In genomic region chr22:20594486-20594885, GRCh38 we compare ENCODE assay signal across 7 cellular contexts.
DNase-seq lines count a peak whose midpoint lies in the region; ATAC-seq, FAIRE-seq and TF ChIP-seq lines count a peak whose summit lies in the region.
"Not testable (repeated sequence)": the region's sequence is repeated elsewhere in the genome, so short reads cannot be mapped to it uniquely, and the experiment has no call there.

No MANE protein-coding gene starts in this region.

- not testable (repeated sequence) for ATAC-seq in RWPE2 (ENCODE audit: low read depth); T-helper 17 cell; K562; effector memory CD8-positive, alpha-beta T cell (replicated peaks); stimulated activated effector memory CD8-positive, alpha-beta T cell treated with anti-CD3 and anti-CD28 coated beads, Interleukin-12 subunit alpha, Interleukin-12 subunit beta, amount 100 ng/mL, for 72 hours

- TF ChIP-seq EP300 in K562 (IDR thresholded peaks at IDR 0.05; ENCODE audit: low read length), result not testable (repeated sequence)

- POLR2A ChIA-PET in HEK293 (lab: Yijun Ruan, JAX), result not testable (repeated sequence)
- POLR2A ChIA-PET in activated CD4-positive, alpha-beta T cell treated with anti-CD3 and anti-CD28 coated beads, Interleukin-2, amount 10 ng/mL, durations not matched to agents 7 days and 5 days (lab: Charles Lee), result interaction anchor here (0.6 kb wide), 1 partner anchor 31 kb away, joined by 3 read pairs; no protein-coding TSS in a partner anchor
- POLR2A ChIA-PET in K562 (lab: Yijun Ruan, JAX), result interaction anchor here (0.6 to 8.8 kb wide), 9 partner anchors 9 to 1637 kb away, joined by 3 to 96 read pairs (median 3); no protein-coding TSS in a partner anchor

- H3K9ac ChIP-seq in K562 (ENCODE audit: insufficient read depth in 1 of 2, low read depth in 2 of 2, low read length in 2 of 2), result not testable (repeated sequence)

- not testable (repeated sequence) for H3K27me3 Mint-ChIP-seq in T-helper 17 cell; activated CD4-positive, alpha-beta T cell treated with anti-CD3 and anti-CD28 coated beads, Interleukin-2, amount 10 ng/mL, durations not matched to agents 7 days and 5 days; effector memory CD8-positive, alpha-beta T cell

- not testable (repeated sequence) for H3K4me2 ChIP-seq in K562 (ENCODE audit: insufficient read depth, low read length)

- TF ChIP-seq RAD21 in K562 (CRISPR knock-in tag; conservative IDR thresholded peaks at IDR 0.05 in 1 of 2, IDR thresholded peaks at IDR 0.05 in 1 of 2), result not testable (repeated sequence)

- not testable (repeated sequence) for H3K36me3 Mint-ChIP-seq in T-helper 17 cell (ENCODE audit: low read depth); activated CD4-positive, alpha-beta T cell treated with anti-CD3 and anti-CD28 coated beads, Interleukin-2, amount 10 ng/mL, durations not matched to agents 7 days and 5 days (ENCODE audit: low read depth); effector memory CD8-positive, alpha-beta T cell (ENCODE audit: insufficient read depth)
- H3K36me3 Mint-ChIP-seq in stimulated activated effector memory CD8-positive, alpha-beta T cell treated with anti-CD3 and anti-CD28 coated beads, Interleukin-12 subunit alpha, Interleukin-12 subunit beta, amount 100 ng/mL, for 72 hours, result peaks cover 13% of the 10 kb centered on the region

- not testable (repeated sequence) for H3K4me3 ChIP-seq in HEK293 (ENCODE audit: low read depth, low read length); RWPE2 (ENCODE audit: severe bottlenecking); K562

- DNase-seq in RWPE2 (ENCODE audit: low spot score), result peak; percentile 2
- not testable (repeated sequence) for DNase-seq in T-helper 17 cell; activated CD4-positive, alpha-beta T cell treated with anti-CD3 and anti-CD28 coated beads, Interleukin-2, amount 10 ng/mL, durations not matched to agents 7 days and 5 days; K562 (ENCODE audit: extremely low read depth in 1 of 4, low spot score in 3 of 4); effector memory CD8-positive, alpha-beta T cell; stimulated activated effector memory CD8-positive, alpha-beta T cell treated with anti-CD3 and anti-CD28 coated beads, Interleukin-12 subunit alpha, Interleukin-12 subunit beta, amount 100 ng/mL, for 72 hours (ENCODE audit: low spot score in 2 of 2)

- not testable (repeated sequence) for H3K79me2 ChIP-seq in K562 (ENCODE audit: control insufficient read depth, insufficient read depth, low read length)

- peak overlapping the region; percentile 68 for H3K27ac Mint-ChIP-seq in T-helper 17 cell
- peak overlapping the region; percentile 60 for H3K27ac Mint-ChIP-seq in activated CD4-positive, alpha-beta T cell treated with anti-CD3 and anti-CD28 coated beads, Interleukin-2, amount 10 ng/mL, durations not matched to agents 7 days and 5 days
- H3K27ac Mint-ChIP-seq in effector memory CD8-positive, alpha-beta T cell, result peak overlapping the region; percentile 45 to 80
- peak overlapping the region; percentile 50 for H3K27ac Mint-ChIP-seq in stimulated activated effector memory CD8-positive, alpha-beta T cell treated with anti-CD3 and anti-CD28 coated beads, Interleukin-12 subunit alpha, Interleukin-12 subunit beta, amount 100 ng/mL, for 72 hours

- not testable (repeated sequence) for H3K9me3 ChIP-seq in HEK293 (ENCODE audit: control insufficient read depth, insufficient read depth, low read depth, low read length); RWPE2 (ENCODE audit: severe bottlenecking); T-helper 17 cell (ENCODE audit: control insufficient read depth, low read length, poor library complexity, severe bottlenecking); K562 (replicated peaks; ENCODE audit: control insufficient read depth, insufficient read depth, low read depth, low read length)

- peaks cover 21% of the 10 kb centered on the region; the same call in 1 of the 2 replicates for H4K20me1 ChIP-seq in K562 (replicated peaks; ENCODE audit: control insufficient read depth, insufficient read depth, low read length)

- CTCF ChIA-PET in HEK293 (lab: Yijun Ruan, JAX), result interaction anchor here (0.6 to 2.2 kb wide), 4 partner anchors 23 to 156 kb away, joined by 3 to 9 read pairs (median 4); no protein-coding TSS in a partner anchor
- CTCF ChIA-PET in activated CD4-positive, alpha-beta T cell treated with anti-CD3 and anti-CD28 coated beads, Interleukin-2, amount 10 ng/mL, durations not matched to agents 7 days and 5 days (lab: Charles Lee); K562 (lab: Yijun Ruan, JAX; ENCODE audit: low intra/inter-chr PET ratio): not testable (repeated sequence)

- not testable (repeated sequence) for TF ChIP-seq CTCF in HEK293 (tag by site-specific recombination; IDR thresholded peaks at IDR 0.05); RWPE2 (IDR thresholded peaks at IDR 0.05; ENCODE audit: poor library complexity, severe bottlenecking); K562 (IDR thresholded peaks at IDR 0.05 in 2 of 3, conservative IDR thresholded peaks at IDR 0.05 in 1 of 3; ENCODE audit: insufficient read depth in 2 of 3, low read depth in 1 of 3, low read length in 3 of 3)

- not testable (repeated sequence) for H2AFZ ChIP-seq in K562 (ENCODE audit: low read depth, low read length)

- H3K4me1 ChIP-seq in HEK293 (ENCODE audit: control insufficient read depth, insufficient read depth, low read length); RWPE2 (ENCODE audit: insufficient read depth, poor library complexity, severe bottlenecking): not testable (repeated sequence)
- peaks cover 0 to 15% of the 10 kb centered on the region in 2 experiments; a peak in 2 of 5 replicates for H3K4me1 ChIP-seq in K562 (replicated peaks in 1 of 2; ENCODE audit: control insufficient read depth in 2 of 2, insufficient read depth in 2 of 2, low read length in 2 of 2)

- not testable (repeated sequence) for H3K36me3 ChIP-seq in HEK293 (ENCODE audit: control insufficient read depth in 2 of 2, insufficient read depth in 1 of 2, low read length in 2 of 2); RWPE2 (ENCODE audit: low read depth); K562 (ENCODE audit: control insufficient read depth, insufficient read depth, low read length)

- H3K4me1 Mint-ChIP-seq in T-helper 17 cell, result peaks cover 10% of the 10 kb centered on the region
- not testable (repeated sequence) for H3K4me1 Mint-ChIP-seq in activated CD4-positive, alpha-beta T cell treated with anti-CD3 and anti-CD28 coated beads, Interleukin-2, amount 10 ng/mL, durations not matched to agents 7 days and 5 days
- peaks cover 2 to 13% of the 10 kb centered on the region in 2 donors for H3K4me1 Mint-ChIP-seq in effector memory CD8-positive, alpha-beta T cell (ENCODE audit: low read depth in 2 of 2)
- peaks cover 14% of the 10 kb centered on the region for H3K4me1 Mint-ChIP-seq in stimulated activated effector memory CD8-positive, alpha-beta T cell treated with anti-CD3 and anti-CD28 coated beads, Interleukin-12 subunit alpha, Interleukin-12 subunit beta, amount 100 ng/mL, for 72 hours

- FAIRE-seq in K562 (lab: Jason Lieb, UNC), result not testable (repeated sequence)

- H3K27me3 ChIP-seq in RWPE2 (ENCODE audit: insufficient read depth, poor library complexity, severe bottlenecking), result not testable (repeated sequence)
- peaks cover 35 to 65% of the 10 kb centered on the region in 2 experiments for H3K27me3 ChIP-seq in K562 (ENCODE audit: control insufficient read depth in 2 of 2, insufficient read depth in 2 of 2, low read length in 2 of 2)

- TF ChIP-seq POLR2A in K562 (conservative IDR thresholded peaks at IDR 0.05), result not testable (repeated sequence)

- not testable (repeated sequence) for BruUV-seq in K562 (replicated peaks; lab: Mats Ljungman, UMichigan)

- not testable (repeated sequence) for H3K9me3 Mint-ChIP-seq in activated CD4-positive, alpha-beta T cell treated with anti-CD3 and anti-CD28 coated beads, Interleukin-2, amount 10 ng/mL, durations not matched to agents 7 days and 5 days; effector memory CD8-positive, alpha-beta T cell; stimulated activated effector memory CD8-positive, alpha-beta T cell treated with anti-CD3 and anti-CD28 coated beads, Interleukin-12 subunit alpha, Interleukin-12 subunit beta, amount 100 ng/mL, for 72 hours

- intact Hi-C loops in K562 (cut with micrococcal nuclease), result not testable (repeated sequence)

- not testable (repeated sequence) for H3K9me1 ChIP-seq in K562 (ENCODE audit: control insufficient read depth, insufficient read depth, low read length)

- not testable (repeated sequence) for H3K4me3 Mint-ChIP-seq in T-helper 17 cell; activated CD4-positive, alpha-beta T cell treated with anti-CD3 and anti-CD28 coated beads, Interleukin-2, amount 10 ng/mL, durations not matched to agents 7 days and 5 days; effector memory CD8-positive, alpha-beta T cell; stimulated activated effector memory CD8-positive, alpha-beta T cell treated with anti-CD3 and anti-CD28 coated beads, Interleukin-12 subunit alpha, Interleukin-12 subunit beta, amount 100 ng/mL, for 72 hours

- under 1% methylated on average over 4 of the region's 4 CpGs for WGBS in K562 (ENCODE audit: insufficient coverage, low coverage, missing lambda C conversion rate)

- not testable (repeated sequence) for H3K27ac ChIP-seq in HEK293 (ENCODE audit: extremely low read depth, low read depth, low read length); RWPE2 (ENCODE audit: poor library complexity, severe bottlenecking); K562 (ENCODE audit: extremely low read depth, low read depth, low read length)

- in situ Hi-C loops in K562 (cut with MboI), result not testable (repeated sequence)

TF ChIP-seq in HEK293, 187 proteins besides CTCF, POLR2A, EP300 and RAD21:
- TF ChIP-seq ZFHX2 (tag by site-specific recombination; conservative IDR thresholded peaks at IDR 0.05), result 0 out of 2 replicates have a peak, but pooled peaks have one; percentile 2

TF ChIP-seq in K562, 482 proteins besides CTCF, POLR2A, EP300 and RAD21 (continues in another document):
- not testable (repeated sequence) for TF ChIP-seq TEAD4 (IDR thresholded peaks at IDR 0.05; ENCODE audit: low read length); BRCA1 (IDR thresholded peaks at IDR 0.05)
- TF ChIP-seq TEAD4 (CRISPR knock-in tag; IDR thresholded peaks at IDR 0.05; ENCODE audit: borderline replicate concordance), result peak; percentile 69; the same call in 1 of the 2 replicates
- TF ChIP-seq BRCA1 (CRISPR knock-in tag; IDR thresholded peaks at IDR 0.05), result peak; percentile 25; the same call in 1 of the 2 replicates
